Comparison of ENCODE assay signal across 13 cellular contexts in genomic region chr19:50568321-50569022, GRCh38. TPM values are rescaled to one million over a fixed set of nuclear protein-coding genes. Genes with fewer than 3 reads are reported as not detected.
DNase-seq lines count a peak whose midpoint lies in the region; ATAC-seq, FAIRE-seq and TF ChIP-seq lines count a peak whose summit lies in the region.
"Had no signal": no experiment of that assay in that cellular context is flagged by ENCODE, and none has a peak within 500 bp of the region (broad histone marks: within the 10 kb centered on the region; RNA-seq: fewer than 3 reads in every experiment).

LRRC4B (minus strand) TSS chr19:50568435; CDS start chr19:50548838, 19,597 bp downstream.

- no peaks in the 10 kb centered on the region for H3K9me3 ChIP-seq in ovary
- H3K9me3 ChIP-seq in small intestine (ENCODE audit: control insufficient read depth, low read depth), result no peaks in the 10 kb centered on the region

- H3K4me3 ChIP-seq in fibroblast of pulmonary artery (replicated peaks; ENCODE audit: low read depth, low read length), result no peak within 1 kb of the TSS
- H3K4me3 ChIP-seq in ovary, result peak within 1 kb of the TSS; percentile 36
- H3K4me3 ChIP-seq in small intestine (ENCODE audit: low read depth in 1 of 2, low read length in 2 of 2), result no peak within 1 kb of the TSS

- TF ChIP-seq POLR2A in ovary (IDR thresholded peaks at IDR 0.05), result no peak

- no peak for FAIRE-seq in D721Med (lab: Jason Lieb, UNC)
- FAIRE-seq in small intestine (lab: Jason Lieb, UNC), result no peak

- no peaks in the 10 kb centered on the region for H3K36me3 ChIP-seq in ovary
- no peaks in the 10 kb centered on the region for H3K36me3 ChIP-seq in small intestine (ENCODE audit: control insufficient read depth in 2 of 2, insufficient read depth in 2 of 2, low read length in 2 of 2)

- 4 to 9% (median 9%) methylated on average over 15 to 26 of the region's 26 CpGs for WGBS in ovary, 3 donors
- WGBS in small intestine, 3 donors, result 11 to 19% (median 14%) methylated on average over 22 to 26 of the region's 26 CpGs

- intact Hi-C loops in ovary (cut with DNase I), result no loop called here

- H3K27me3 ChIP-seq in ovary, result no peaks in the 10 kb centered on the region
- peaks cover 0 to 17% of the 10 kb centered on the region in 2 donors for H3K27me3 ChIP-seq in small intestine (ENCODE audit: control insufficient read depth in 2 of 2, insufficient read depth in 2 of 2, low read length in 2 of 2)

- no peak for TF ChIP-seq EP300 in ovary (IDR thresholded peaks at IDR 0.05)

- no peak for ATAC-seq in GM21737 (IDR thresholded peaks at IDR 0.05; ENCODE audit: unreplicated experiment)

- DNase-seq in D721Med (ENCODE audit: insufficient read length, low spot score), result peak; percentile 74
- peak; percentile 50 for DNase-seq in NCI-H2227 treated with DMSO at 0.1 percent for 48 hours (lab: John Stamatoyannopoulos, UW)
- peak; percentile 15 for DNase-seq in fibroblast of pulmonary artery (ENCODE audit: low read depth)
- DNase-seq in ovary, result peak in 2 of 5 donors; percentile 38 to 55
- DNase-seq in stimulated activated CD4-positive, alpha-beta T cell treated with anti-CD3 and anti-CD28 coated beads, Interleukin-4, amount 100 ng/mL, for 24 hours, result no peak
- DNase-seq in small intestine, result no peak
- DNase-seq in activated CD8-positive, alpha-beta memory T cell treated with anti-CD3 and anti-CD28 coated beads for 24 hours, result no peak
- DNase-seq: Calu3; effector CD8-positive, alpha-beta T cell; kidney glomerular epithelial cell; T1000 had no signal

- H3K4me1 ChIP-seq in ovary (ENCODE audit: insufficient read depth) (no peaks in the 10 kb centered on the region), small intestine (ENCODE audit: control insufficient read depth in 2 of 2, insufficient read depth in 1 of 2, low read depth in 1 of 2, low read length in 1 of 2) (no peaks in the 10 kb centered on the region)

- TF ChIP-seq CTCF in D721Med (IDR thresholded peaks at IDR 0.05; ENCODE audit: insufficient read depth, missing control alignments) (no peak), fibroblast of pulmonary artery (IDR thresholded peaks at IDR 0.05; ENCODE audit: low read length, missing control alignments) (no peak), ovary (IDR thresholded peaks at IDR 0.05) (no peak)

- no peak within 1 kb of the TSS for H3K27ac ChIP-seq in ovary
- H3K27ac ChIP-seq in small intestine (ENCODE audit: low read depth in 1 of 2, low read length in 1 of 2), result no peak within 1 kb of the TSS

RNA-seq across cellular contexts. Expression of gene LRRC4B, which starts in this region (rescaled TPM):
- total RNA-seq in ovary, result 1 to 10 TPM; 1.2 to 7.9 (median 2.5) TPM
- 1 to 10 TPM in 1 of 2 donors, under 1 TPM in 1; 0.12 to 5.6 TPM for polyA plus RNA-seq in ovary
- 1 to 10 TPM in 2 of 3 donors, not detected in 1; 1.1 to 5.4 TPM for polyA plus RNA-seq in small intestine
- total RNA-seq: activated T-helper 2 cell treated with anti-CD3 and anti-CD28 coated beads, Interferon-gamma antibody, Interleukin-2, Interleukin-4, amounts not matched to agents 10 μg/mL and 5 μg/mL and 100 μg/mL, durations not matched to agents 14 hours and 24 hours and 36 hours; Calu3 had no signal

Comparison
In these comparisons a context has a peak if more than half of its experiments do, and no peak if none do; other contexts are left out.
1. DNase-seq: peak in D721Med (single experiment), NCI-H2227 treated with DMSO at 0.1 percent for 48 hours (single experiment) and fibroblast of pulmonary artery (single experiment); none in stimulated activated CD4-positive, alpha-beta T cell treated with anti-CD3 and anti-CD28 coated beads, Interleukin-4, amount 100 ng/mL, for 24 hours (single experiment), small intestine (single experiment) and activated CD8-positive, alpha-beta memory T cell treated with anti-CD3 and anti-CD28 coated beads for 24 hours (single experiment).